2 cellular contexts compared by ENCODE assay signal in the genomic region with DNA sequence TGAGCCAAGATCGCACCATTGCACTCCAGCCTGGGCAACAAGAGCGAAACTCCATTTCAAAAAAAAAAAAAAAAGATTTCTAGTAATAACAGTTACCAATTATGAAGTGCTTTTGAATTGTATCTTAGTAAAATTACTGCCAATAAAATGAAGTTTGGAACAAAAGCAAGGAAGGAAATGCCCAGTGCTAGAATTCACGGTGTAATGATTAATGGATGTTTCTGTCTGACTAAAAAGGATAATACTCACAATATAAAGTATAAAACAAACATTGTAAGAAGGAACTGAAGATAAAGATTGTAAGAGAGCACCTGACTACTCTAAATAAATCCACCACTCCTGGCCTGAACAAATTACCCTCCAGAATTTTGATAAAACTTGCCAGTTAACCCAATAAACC.
TF ChIP-seq lines count a peak whose summit lies in the region.

No MANE protein-coding gene starts in this region.

TF ChIP-seq in A549, 52 proteins besides CTCF, POLR2A, EP300 and RAD21:
- TF ChIP-seq FOSL2 (IDR thresholded peaks at IDR 0.05) = no peak
- no peak for TF ChIP-seq FOSL2 (CRISPR knock-in tag; IDR thresholded peaks at IDR 0.05)
- TF ChIP-seq, protein P1, sequence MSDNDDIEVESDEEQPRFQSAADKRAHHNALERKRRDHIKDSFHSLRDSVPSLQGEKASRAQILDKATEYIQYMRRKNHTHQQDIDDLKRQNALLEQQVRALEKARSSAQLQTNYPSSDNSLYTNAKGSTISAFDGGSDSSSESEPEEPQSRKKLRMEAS (IDR thresholded peaks at IDR 0.05) = no peak
- TF ChIP-seq JUN (IDR thresholded peaks at IDR 0.05) = no peak
- TF ChIP-seq, protein P2, sequence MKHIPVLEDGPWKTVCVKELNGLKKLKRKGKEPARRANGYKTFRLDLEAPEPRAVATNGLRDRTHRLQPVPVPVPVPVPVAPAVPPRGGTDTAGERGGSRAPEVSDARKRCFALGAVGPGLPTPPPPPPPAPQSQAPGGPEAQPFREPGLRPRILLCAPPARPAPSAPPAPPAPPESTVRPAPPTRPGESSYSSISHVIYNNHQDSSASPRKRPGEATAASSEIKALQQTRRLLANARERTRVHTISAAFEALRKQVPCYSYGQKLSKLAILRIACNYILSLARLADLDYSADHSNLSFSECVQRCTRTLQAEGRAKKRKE (CRISPR knock-in tag; IDR thresholded peaks at IDR 0.05; ENCODE audit: low read depth) = no peak
- no peak for TF ChIP-seq GATA3 (IDR thresholded peaks at IDR 0.05; ENCODE audit: borderline replicate concordance)
- no peak for TF ChIP-seq RCOR1 (IDR thresholded peaks at IDR 0.05; ENCODE audit: low read depth, low read length)
- TF ChIP-seq ZFP36 (IDR thresholded peaks at IDR 0.05; ENCODE audit: borderline replicate concordance, partially characterized antibody) = no peak

TF ChIP-seq in endothelial cell of umbilical vein, 7 proteins besides CTCF, POLR2A, EP300 and RAD21:
- TF ChIP-seq, protein P1 (IDR thresholded peaks at IDR 0.05; ENCODE audit: insufficient read depth, insufficient read length) = no peak
- no peak for TF ChIP-seq GATA2 (IDR thresholded peaks at IDR 0.05; ENCODE audit: insufficient read depth, insufficient read length, low read depth, low read length)
- TF ChIP-seq FOS (IDR thresholded peaks at IDR 0.05; ENCODE audit: borderline replicate concordance, insufficient read depth, low read length) = no peak
- no peak for TF ChIP-seq POLR2AphosphoS5 (IDR thresholded peaks at IDR 0.05; ENCODE audit: insufficient read depth, low read depth, low read length)
- TF ChIP-seq JUN (IDR thresholded peaks at IDR 0.05; ENCODE audit: borderline replicate concordance, insufficient read depth, insufficient read length, low read depth) = no peak
- TF ChIP-seq EZH2 (IDR thresholded peaks at IDR 0.05; ENCODE audit: borderline replicate concordance, low read depth, low read length, severe bottlenecking) = no peak
- TF ChIP-seq MYC (IDR thresholded peaks at IDR 0.05; ENCODE audit: low read depth, low read length) = no peak
